In genomic region chr3:53261712-53262111, GRCh38 we compare ENCODE assay signal across 24 cellular contexts. TPM values are rescaled to one million over a fixed set of nuclear protein-coding genes. Genes with fewer than 3 reads are reported as not detected.
DNase-seq lines count a peak whose midpoint lies in the region; ATAC-seq, FAIRE-seq and TF ChIP-seq lines count a peak whose summit lies in the region.
"Had no signal": no experiment of that assay in that cellular context is flagged by ENCODE, and none has a peak within 500 bp of the region (broad histone marks: within the 10 kb centered on the region; RNA-seq: fewer than 3 reads in every experiment).

No MANE protein-coding gene starts in this region.

- intact Hi-C loops in left ventricle myocardium superior (cut with micrococcal nuclease) (no loop called here), heart left ventricle (cut with DNase I) (no loop called here), kidney (cut with DNase I) (no loop called here)

- no peak for TF ChIP-seq CTCF in heart left ventricle (IDR thresholded peaks at IDR 0.05)
- no peak for TF ChIP-seq CTCF in kidney (IDR thresholded peaks at IDR 0.05; ENCODE audit: borderline replicate concordance, extremely low read depth, insufficient read depth)

- peak overlapping the region in 4 of 12 donors; percentile 24 to 54 (median 40) for H3K27ac ChIP-seq in heart left ventricle
- H3K27ac ChIP-seq in kidney (ENCODE audit: low read depth in 2 of 2, low read length in 2 of 2), result no peak overlapping the region
- H3K27ac ChIP-seq: BLaER1, body of pancreas, colonic mucosa, SJCRH30 had no signal

- 44 to 51% (median 48%) methylated on average over 5 of the region's 5 CpGs for WGBS in heart left ventricle, 4 donors

- DNase-seq in left ventricle myocardium superior (peak; percentile 48), heart left ventricle (no peak), adipocyte (ENCODE audit: low read depth) (peak; percentile 43), kidney (peak; percentile 41), NCI-H82 treated with DMSO at 0.1 percent for 48 hours (lab: John Stamatoyannopoulos, UW; ENCODE audit: unreplicated experiment) (no peak), NCI-H1417 (lab: John Stamatoyannopoulos, UW) (no peak), NCI-H1092 (lab: John Stamatoyannopoulos, UW) (no peak), NCI-H2196 treated with DMSO at 0.1 percent for 48 hours (lab: John Stamatoyannopoulos, UW; ENCODE audit: unreplicated experiment) (no peak)
- DNase-seq: body of pancreas, colonic mucosa, foreskin melanocyte, H9, left cardiac atrium, midbrain, NCI-H1930, NCI-H526, SJCRH30 had no signal

- peaks cover 0 to 32% (median 12%) of the 10 kb centered on the region in 12 donors for H3K4me1 ChIP-seq in heart left ventricle
- peaks cover 32% of the 10 kb centered on the region for H3K4me1 ChIP-seq in adipocyte (ENCODE audit: control insufficient read depth, insufficient read depth, low read length)
- H3K4me1 ChIP-seq in kidney (ENCODE audit: control insufficient read depth in 1 of 2, insufficient read depth in 1 of 2, low read depth in 1 of 2, low read length in 2 of 2), result peaks cover 0 to 2% of the 10 kb centered on the region in 2 donors
- H3K4me1 ChIP-seq: colonic mucosa, SJCRH30 had no signal

- no peak for FAIRE-seq in kidney (lab: Jason Lieb, UNC)
- FAIRE-seq: A204.1, D721Med, G401.6, GM19239 had no signal

- H3K9ac ChIP-seq in adipocyte (ENCODE audit: low read length) (no peak overlapping the region), kidney (ENCODE audit: low read length in 2 of 2) (no peak overlapping the region)
- H3K9ac ChIP-seq: BLaER1 had no signal

- H3K36me3 ChIP-seq in heart left ventricle, result no peaks in the 10 kb centered on the region
- H3K36me3 ChIP-seq in adipocyte (ENCODE audit: control insufficient read depth, insufficient read depth, low read length, severe bottlenecking), result no peaks in the 10 kb centered on the region
- no peaks in the 10 kb centered on the region for H3K36me3 ChIP-seq in kidney (ENCODE audit: control insufficient read depth in 1 of 2, insufficient read depth in 2 of 2, low read length in 2 of 2)
- H3K36me3 ChIP-seq: BLaER1, colonic mucosa, SJCRH30 had no signal

- TF ChIP-seq POLR2A in heart left ventricle (IDR thresholded peaks at IDR 0.05), result no peak

- H3K27me3 ChIP-seq in heart left ventricle, result no peaks in the 10 kb centered on the region
- H3K27me3 ChIP-seq in adipocyte (replicated peaks; ENCODE audit: control insufficient read depth, insufficient read depth, low read length), result no peaks in the 10 kb centered on the region
- H3K27me3 ChIP-seq: BLaER1, body of pancreas, colonic mucosa, SJCRH30 had no signal

- no peaks in the 10 kb centered on the region for H3K9me3 ChIP-seq in heart left ventricle
- H3K9me3 ChIP-seq in adipocyte (ENCODE audit: control insufficient read depth, low read length), result no peaks in the 10 kb centered on the region
- no peaks in the 10 kb centered on the region for H3K9me3 ChIP-seq in kidney (ENCODE audit: control insufficient read depth in 1 of 2, low read length in 2 of 2)
- H3K9me3 ChIP-seq: BLaER1, body of pancreas, colonic mucosa, SJCRH30 had no signal

- H3K4me3 ChIP-seq in heart left ventricle, result no peak overlapping the region
- no peak overlapping the region for H3K4me3 ChIP-seq in adipocyte (ENCODE audit: low read length)
- H3K4me3 ChIP-seq in kidney (ENCODE audit: low read length in 2 of 2), result no peak overlapping the region
- H3K4me3 ChIP-seq: BLaER1, body of pancreas, colonic mucosa, SJCRH30, smooth muscle cell had no signal

- ATAC-seq in left ventricle myocardium superior (no peak), heart left ventricle (no peak)
- ATAC-seq: activated naive CD4-positive, alpha-beta T cell treated with anti-CD3 and anti-CD28 coated beads, Interleukin-2, amount 50 U/mL, for 72 hours; body of pancreas had no signal

RNA-seq across cellular contexts. Expression of gene TKT, which starts 5.9 kb away (rescaled TPM):
- total RNA-seq in left ventricle myocardium superior (41.6 TPM), heart left ventricle (100 to 1,000 TPM in 1 of 9 donors, 10 to 100 TPM in 8; 20.6 to 111 (median 36.6) TPM), kidney (182 TPM)
- polyA plus RNA-seq in heart left ventricle (100 to 1,000 TPM in 1 of 2 donors, 10 to 100 TPM in 1; 23.8 to 111 TPM), kidney (ENCODE audit: insufficient read depth, low read depth, low replicate concordance) (224 TPM)

Comparison
In these comparisons a context has a peak if more than half of its experiments do, and no peak if none do; other contexts are left out.
1. DNase-seq: peak in left ventricle myocardium superior (single experiment), adipocyte (single experiment) and kidney (single experiment); none in heart left ventricle (0 of 5), NCI-H82 treated with DMSO at 0.1 percent for 48 hours (single experiment), NCI-H1417 (0 of 3), NCI-H1092 (single experiment) and NCI-H2196 treated with DMSO at 0.1 percent for 48 hours (single experiment).